ENCODE assay signal across 8 cellular contexts in genomic region chr4:155666701-155667537, GRCh38. TPM values are rescaled to one million over a fixed set of nuclear protein-coding genes. Genes with fewer than 3 reads are reported as not detected.
DNase-seq lines count a peak whose midpoint lies in the region; ATAC-seq and TF ChIP-seq lines count a peak whose summit lies in the region.

Gene GUCY1A1, plus strand, starts transcription at chr4:155666848. Its CDS starts 30,020 bp downstream, at chr4:155696868.

- peak; percentile 51 for ATAC-seq in GM21576 (IDR thresholded peaks at IDR 0.05; ENCODE audit: unreplicated experiment)
- ATAC-seq in heart left ventricle = peak; percentile 54 to 75 (median 69)
- ATAC-seq in omental fat pad (ENCODE audit: low FRiP score) = peak; percentile 45

- H3K4me3 ChIP-seq in Loucy (ENCODE audit: low read length, poor library complexity, severe bottlenecking) (peak within 1 kb of the TSS; percentile 81), heart left ventricle (peak within 1 kb of the TSS; percentile 30 to 81 (median 71))

- no peaks in the 10 kb centered on the region for H3K36me3 Mint-ChIP-seq in activated naive CD8-positive, alpha-beta T cell

- H3K9me3 ChIP-seq in Loucy (ENCODE audit: insufficient read depth, low read depth, low read length) (no peaks in the 10 kb centered on the region), heart left ventricle (no peaks in the 10 kb centered on the region)

- no peaks in the 10 kb centered on the region for H3K9me2 ChIP-seq in Loucy (replicated peaks; ENCODE audit: low read depth, low read length)

- peak within 1 kb of the TSS; percentile 90 for H3K4me3 Mint-ChIP-seq in activated naive CD8-positive, alpha-beta T cell

- TF ChIP-seq POLR2A in heart left ventricle (IDR thresholded peaks at IDR 0.05) = no peak

- H3K27me3 ChIP-seq in Loucy (ENCODE audit: insufficient read depth, low read length, poor library complexity, severe bottlenecking) (no peaks in the 10 kb centered on the region), heart left ventricle (peaks cover 0 to 9% (median 0%) of the 10 kb centered on the region in 9 donors)

- H3K4me2 ChIP-seq in Loucy (ENCODE audit: low read depth, low read length, poor library complexity, severe bottlenecking) = peak within 1 kb of the TSS; percentile 97

- peaks cover 21% of the 10 kb centered on the region for H3K4me1 Mint-ChIP-seq in activated naive CD8-positive, alpha-beta T cell (ENCODE audit: low read depth)

- H3K27ac Mint-ChIP-seq in activated naive CD8-positive, alpha-beta T cell = peak within 1 kb of the TSS; percentile 30

- peak within 1 kb of the TSS; percentile 88 for H3K9ac ChIP-seq in Loucy (ENCODE audit: low read depth, low read length, poor library complexity, severe bottlenecking)

- TF ChIP-seq CTCF in GM10248 (IDR thresholded peaks at IDR 0.05; ENCODE audit: control extremely low read depth, extremely low read depth, low read depth, missing control alignments) (no peak), Loucy (conservative IDR thresholded peaks at IDR 0.05; ENCODE audit: low read length) (no peak), heart left ventricle (IDR thresholded peaks at IDR 0.05) (peak in 2 of 12 donors; percentile 10 to 28), omental fat pad (IDR thresholded peaks at IDR 0.05) (no peak)

- WGBS in heart left ventricle, 4 donors = 1 to 5% (median 1%) methylated on average over 12 to 49 of the region's 49 CpGs

- DNase-seq in GM10248 (ENCODE audit: extremely low spot score) = peak; percentile 54
- peak; percentile 52 to 80 (median 66) for DNase-seq in heart left ventricle
- DNase-seq in omental fat pad (ENCODE audit: low spot score) = no peak
- no peak for DNase-seq in middle frontal gyrus (ENCODE audit: extremely low spot score, low spot score)
- DNase-seq in NCI-H226 = no peak

- intact Hi-C loops in heart left ventricle (cut with DNase I) = loop anchor here in 9 of 10 donors (1.0 to 10.0 kb wide), 19 partner anchors 10 to 232 kb away; partner anchors contain the start of gene GUCY1B1 (in 2 of the 9)

- H3K79me2 ChIP-seq in Loucy (ENCODE audit: insufficient read depth, low read length) = peaks cover 38% of the 10 kb centered on the region

- POLR2A ChIA-PET in GM10248 (lab: Yijun Ruan, JAX) = no interaction called here

- H3F3A ChIP-seq in Loucy (ENCODE audit: low read depth) = no peaks in the 10 kb centered on the region; the same call in 1 of the 2 replicates

- CTCF ChIA-PET in GM10248 (lab: Yijun Ruan, JAX) = no interaction called here

- peak within 1 kb of the TSS; percentile 84 to 96 (median 92) for H3K27ac ChIP-seq in heart left ventricle

- peak within 1 kb of the TSS; percentile 98 for H2AFZ ChIP-seq in Loucy (ENCODE audit: low read length)

- H3K36me3 ChIP-seq in Loucy (ENCODE audit: insufficient read depth, low read length) = no peaks in the 10 kb centered on the region
- peaks cover 0 to 7% (median 0%) of the 10 kb centered on the region in 9 donors for H3K36me3 ChIP-seq in heart left ventricle

- no peaks in the 10 kb centered on the region for H3K9me3 Mint-ChIP-seq in activated naive CD8-positive, alpha-beta T cell (ENCODE audit: low read depth)

- H4K20me1 ChIP-seq in Loucy (ENCODE audit: insufficient read depth, low read length, poor library complexity, severe bottlenecking) = no peaks in the 10 kb centered on the region

- H3K4me1 ChIP-seq in Loucy (ENCODE audit: insufficient read depth, low read length, poor library complexity, severe bottlenecking) (peaks cover 50% of the 10 kb centered on the region), heart left ventricle (peaks cover 0 to 21% (median 8%) of the 10 kb centered on the region in 12 donors)

- peaks cover 54% of the 10 kb centered on the region for H3K27me3 Mint-ChIP-seq in activated naive CD8-positive, alpha-beta T cell

RNA-seq across cellular contexts. Expression of gene GUCY1A1, which starts in this region (rescaled TPM):
- total RNA-seq in heart left ventricle (100 to 1,000 TPM in 1 of 9 donors, 10 to 100 TPM in 8; 44.0 to 103 (median 68.3) TPM), omental fat pad (10 to 100 TPM in 3 of 4 donors, 1 to 10 TPM in 1; 8.4 to 52.0 (median 12.9) TPM)
- polyA plus RNA-seq in heart left ventricle = 10 to 100 TPM in 1 of 2 donors, 1 to 10 TPM in 1; 7.7 to 13.2 TPM

Comparison
In these comparisons a context has a peak if more than half of its experiments do, and no peak if none do; other contexts are left out.
1. DNase-seq: peak in GM10248 (single experiment) and heart left ventricle (5 of 5); none in omental fat pad (single experiment), middle frontal gyrus (single experiment) and NCI-H226 (single experiment).
2. Peak in every context shown above with its lines, with median percentiles within 50 percentile points of each other: ATAC-seq.